Comparison of ENCODE assay signal across 14 cellular contexts in the genomic region with DNA sequence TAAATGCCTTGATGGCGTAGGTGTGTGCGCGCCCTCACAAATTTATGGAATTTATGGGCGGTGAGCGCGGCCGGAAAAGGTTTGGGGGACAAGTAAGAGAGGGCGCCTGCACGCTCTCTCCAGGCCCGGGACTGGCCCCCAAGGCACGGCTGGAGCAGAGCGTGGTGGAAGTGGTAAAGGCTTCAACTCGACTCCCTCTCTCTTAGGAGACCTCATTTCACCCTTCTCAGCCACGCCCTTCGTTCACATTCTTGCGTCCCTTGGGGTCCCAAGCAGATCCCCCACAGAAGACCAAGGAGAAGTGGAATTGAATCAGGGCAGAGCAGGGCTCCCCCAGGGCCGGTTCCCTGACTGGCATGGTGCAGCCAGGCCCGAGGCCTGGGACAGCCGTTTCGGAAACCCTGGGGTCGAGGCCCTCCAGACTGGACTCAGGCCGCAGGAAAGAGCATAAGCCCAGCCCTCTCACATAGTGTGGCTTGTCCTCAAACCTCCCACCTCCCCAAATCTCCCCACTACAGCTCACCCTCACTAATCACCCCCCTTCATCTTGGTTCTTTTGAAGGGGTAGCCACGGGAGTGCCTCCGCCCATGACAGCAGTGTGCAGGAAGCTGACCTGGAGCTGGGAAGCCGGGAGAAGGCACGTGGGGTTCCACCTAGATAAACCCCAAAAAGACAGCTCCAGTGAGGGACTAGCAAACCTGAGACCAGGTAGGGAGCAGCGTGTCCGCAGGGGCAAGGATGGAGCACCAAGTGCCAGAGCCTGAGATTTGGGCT.
"Had no signal": no experiment of that assay in that cellular context is flagged by ENCODE, and none has a peak within 500 bp of the region (broad histone marks: within the 10 kb centered on the region; RNA-seq: fewer than 3 reads in every experiment).

No MANE protein-coding gene starts in this region.

- H3K9me3 Mint-ChIP-seq: activated naive CD8-positive, alpha-beta T cell treated with anti-CD3 and anti-CD28 coated beads, Interleukin-2, amount 50 U/mL, for 24 hours; stimulated activated memory B cell treated with anti-CD40 and anti-IgM and Interleukin-4, amounts not matched to agents 10 μg/mL and 1 μg/mL and 100 μg/mL, for 72 hours; T-helper 2 cell treated with Interferon-gamma antibody and Interleukin-4, amounts not matched to agents 5 μg/mL and 100 μg/mL, for 36 hours had no signal

- H3K27ac ChIP-seq: right atrium auricular region, tibial artery had no signal

- ATAC-seq: activated naive CD8-positive, alpha-beta T cell treated with anti-CD3 and anti-CD28 coated beads, Interleukin-2, amount 50 U/mL, for 24 hours; stimulated activated memory B cell treated with anti-CD40 and anti-IgM and Interleukin-4, amounts not matched to agents 10 μg/mL and 1 μg/mL and 100 μg/mL, for 72 hours had no signal

- DNase-seq: activated naive CD4-positive, alpha-beta T cell; activated naive CD8-positive, alpha-beta T cell treated with anti-CD3 and anti-CD28 coated beads, Interleukin-2, amount 50 U/mL, for 24 hours; aorta; dermis blood vessel endothelial cell; erythroblast; islet precursor cell; occipital lobe; stimulated activated CD4-positive, alpha-beta T cell treated with anti-CD3 and anti-CD28 coated beads, Interleukin-2, amount 100 ng/mL, for 48 hours; tibial artery had no signal

- H3K4me3 Mint-ChIP-seq: activated naive CD8-positive, alpha-beta T cell treated with anti-CD3 and anti-CD28 coated beads, Interleukin-2, amount 50 U/mL, for 24 hours had no signal

- H3K36me3 Mint-ChIP-seq: stimulated activated memory B cell treated with anti-CD40 and anti-IgM and Interleukin-4, amounts not matched to agents 10 μg/mL and 1 μg/mL and 100 μg/mL, for 72 hours had no signal

- H3K36me3 ChIP-seq: right atrium auricular region, tibial artery had no signal

- H3K4me3 ChIP-seq: lung, right atrium auricular region had no signal

- H3K27ac Mint-ChIP-seq: progenitor cell of endocrine pancreas; stimulated activated memory B cell treated with anti-CD40 and anti-IgM and Interleukin-4, amounts not matched to agents 10 μg/mL and 1 μg/mL and 100 μg/mL, for 72 hours; T-helper 2 cell treated with Interferon-gamma antibody and Interleukin-4, amounts not matched to agents 5 μg/mL and 100 μg/mL, for 36 hours had no signal

- H3K9me3 ChIP-seq: right atrium auricular region, tibial artery had no signal
